ENCODE assay signal across 8 cellular contexts in the genomic region with DNA sequence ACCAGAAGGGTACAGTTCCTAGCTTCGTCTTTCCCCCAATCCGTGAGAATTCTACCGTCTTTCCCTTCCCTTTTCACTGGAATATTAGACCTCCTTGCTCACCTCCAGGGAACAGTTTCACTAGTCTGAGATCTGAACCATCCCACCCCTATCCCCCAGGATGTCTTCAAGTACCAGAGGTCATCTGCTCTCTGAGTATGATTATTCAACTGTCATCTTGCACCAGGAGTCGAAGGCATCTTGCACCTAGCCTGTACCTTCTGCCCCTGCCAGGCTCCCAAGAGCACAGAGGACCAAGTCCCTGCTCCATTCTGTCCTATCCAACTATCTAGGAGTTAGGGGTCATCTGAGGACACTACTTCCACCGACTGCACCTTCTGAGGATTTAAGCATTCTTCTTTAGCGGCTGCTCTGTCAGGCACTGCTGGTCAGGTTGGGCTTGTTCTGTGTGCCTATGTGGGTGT. TPM values are rescaled to one million over a fixed set of nuclear protein-coding genes. Genes with fewer than 3 reads are reported as not detected.
DNase-seq lines count a peak whose midpoint lies in the region; ATAC-seq and TF ChIP-seq lines count a peak whose summit lies in the region.

No MANE protein-coding gene starts in this region.

- H3K27ac Mint-ChIP-seq in activated T-cell treated with anti-CD3 and anti-CD28 coated beads, Interleukin-2, amount 50 U/mL, for 24 hours = peak overlapping the region; percentile 89
- H3K27ac Mint-ChIP-seq in activated T-helper 1 cell treated with anti-CD3 and anti-CD28 coated beads, Interleukin-12 subunit alpha, Interleukin-12 subunit beta, Interleukin-2, Interleukin-4 antibody, amounts not matched to agents 30 ng/mL and 10 ng/mL and 1 ng/mL, durations not matched to agents 14 hours and 24 hours and 36 hours = peak overlapping the region; percentile 73

- H3K27me3 ChIP-seq in iPS-18a (ENCODE audit: control insufficient read depth, insufficient read depth, low read length) (peaks cover 7% of the 10 kb centered on the region), stomach (no peaks in the 10 kb centered on the region)

- peaks cover 11% of the 10 kb centered on the region for H3K36me3 Mint-ChIP-seq in activated T-cell treated with anti-CD3 and anti-CD28 coated beads, Interleukin-2, amount 50 U/mL, for 24 hours (ENCODE audit: low read depth)
- H3K36me3 Mint-ChIP-seq in activated T-helper 1 cell treated with anti-CD3 and anti-CD28 coated beads, Interleukin-12 subunit alpha, Interleukin-12 subunit beta, Interleukin-2, Interleukin-4 antibody, amounts not matched to agents 30 ng/mL and 10 ng/mL and 1 ng/mL, durations not matched to agents 14 hours and 24 hours and 36 hours (ENCODE audit: low read depth) = peaks cover 2% of the 10 kb centered on the region

- intact Hi-C loops in activated T-helper 1 cell treated with anti-CD3 and anti-CD28 coated beads, Interleukin-12 subunit alpha, Interleukin-12 subunit beta, Interleukin-2, Interleukin-4 antibody, amounts not matched to agents 30 ng/mL and 10 ng/mL and 1 ng/mL, durations not matched to agents 14 hours and 24 hours and 36 hours (cut with micrococcal nuclease) = loop anchor here (2.0 to 5.0 kb wide), 2 partner anchors 481 to 961 kb away; partner anchors contain the start of genes AAMDC, GVQW3, RSF1 and THAP12
- intact Hi-C loops in stomach (cut with DNase I; ENCODE audit: low total_unique reads) = no loop called here

- H3K9me3 ChIP-seq in iPS-18a (ENCODE audit: control insufficient read depth, low read depth, low read length) = no peaks in the 10 kb centered on the region
- no peaks in the 10 kb centered on the region for H3K9me3 ChIP-seq in stomach

- H3K9me3 Mint-ChIP-seq in activated T-cell treated with anti-CD3 and anti-CD28 coated beads, Interleukin-2, amount 50 U/mL, for 24 hours = no peaks in the 10 kb centered on the region
- H3K9me3 Mint-ChIP-seq in activated T-helper 1 cell treated with anti-CD3 and anti-CD28 coated beads, Interleukin-12 subunit alpha, Interleukin-12 subunit beta, Interleukin-2, Interleukin-4 antibody, amounts not matched to agents 30 ng/mL and 10 ng/mL and 1 ng/mL, durations not matched to agents 14 hours and 24 hours and 36 hours = no peaks in the 10 kb centered on the region

- 14 to 34% (median 22%) methylated on average over 6 of the region's 6 CpGs for WGBS in stomach, 5 donors

- H3K36me3 ChIP-seq in iPS-18a (ENCODE audit: control insufficient read depth, low read depth, low read length) = no peaks in the 10 kb centered on the region
- no peaks in the 10 kb centered on the region for H3K36me3 ChIP-seq in stomach

- no peak for TF ChIP-seq CTCF in stomach (IDR thresholded peaks at IDR 0.05)

- peak; percentile 34 for DNase-seq in activated T-cell treated with anti-CD3 and anti-CD28 coated beads, Interleukin-2, amount 50 U/mL, for 24 hours
- DNase-seq in activated T-cell treated with anti-CD3 and anti-CD28 coated beads for 4 hours (no peak), stomach (no peak), mucosa of gallbladder (ENCODE audit: low spot score) (no peak)
- DNase-seq in activated T-helper 1 cell treated with anti-CD3 and anti-CD28 coated beads, Interleukin-12 subunit alpha, Interleukin-12 subunit beta, Interleukin-2, Interleukin-4 antibody, amounts not matched to agents 30 ng/mL and 10 ng/mL and 1 ng/mL, durations not matched to agents 14 hours and 24 hours and 36 hours (ENCODE audit: low spot score) = no peak

- no peak for TF ChIP-seq POLR2A in stomach (IDR thresholded peaks at IDR 0.05)

- H3K4me1 Mint-ChIP-seq in activated T-cell treated with anti-CD3 and anti-CD28 coated beads, Interleukin-2, amount 50 U/mL, for 24 hours (ENCODE audit: low read depth) = peaks cover 33% of the 10 kb centered on the region
- H3K4me1 Mint-ChIP-seq in activated T-helper 1 cell treated with anti-CD3 and anti-CD28 coated beads, Interleukin-12 subunit alpha, Interleukin-12 subunit beta, Interleukin-2, Interleukin-4 antibody, amounts not matched to agents 30 ng/mL and 10 ng/mL and 1 ng/mL, durations not matched to agents 14 hours and 24 hours and 36 hours (ENCODE audit: low read depth) = peaks cover 33% of the 10 kb centered on the region

- H3K4me1 ChIP-seq in iPS-18a (ENCODE audit: control insufficient read depth, low read depth, low read length) = peaks cover 13% of the 10 kb centered on the region
- peaks cover 10 to 45% (median 13%) of the 10 kb centered on the region in 4 donors for H3K4me1 ChIP-seq in stomach

- TF ChIP-seq EP300 in stomach (IDR thresholded peaks at IDR 0.05) = no peak

- H3K4me3 ChIP-seq in iPS-18a (ENCODE audit: low read length) (peak overlapping the region; percentile 88), stomach (peak overlapping the region; percentile 65 to 89 (median 73))

- no peaks in the 10 kb centered on the region for H3K27me3 Mint-ChIP-seq in activated T-cell treated with anti-CD3 and anti-CD28 coated beads, Interleukin-2, amount 50 U/mL, for 24 hours
- peaks cover 2% of the 10 kb centered on the region for H3K27me3 Mint-ChIP-seq in activated T-helper 1 cell treated with anti-CD3 and anti-CD28 coated beads, Interleukin-12 subunit alpha, Interleukin-12 subunit beta, Interleukin-2, Interleukin-4 antibody, amounts not matched to agents 30 ng/mL and 10 ng/mL and 1 ng/mL, durations not matched to agents 14 hours and 24 hours and 36 hours (ENCODE audit: insufficient read depth)

- ATAC-seq in GM18861 (IDR thresholded peaks at IDR 0.05; ENCODE audit: unreplicated experiment) (no peak), HG03025 (IDR thresholded peaks at IDR 0.05; ENCODE audit: low FRiP score, unreplicated experiment) (no peak)

- H3K9ac ChIP-seq in iPS-18a (ENCODE audit: low read length) = peak overlapping the region; percentile 79

- no peak overlapping the region for H3K27ac ChIP-seq in iPS-18a (ENCODE audit: low read length)
- peak overlapping the region; percentile 81 to 94 (median 89) for H3K27ac ChIP-seq in stomach

- peak overlapping the region; percentile 89 for H3K4me3 Mint-ChIP-seq in activated T-cell treated with anti-CD3 and anti-CD28 coated beads, Interleukin-2, amount 50 U/mL, for 24 hours
- H3K4me3 Mint-ChIP-seq in activated T-helper 1 cell treated with anti-CD3 and anti-CD28 coated beads, Interleukin-12 subunit alpha, Interleukin-12 subunit beta, Interleukin-2, Interleukin-4 antibody, amounts not matched to agents 30 ng/mL and 10 ng/mL and 1 ng/mL, durations not matched to agents 14 hours and 24 hours and 36 hours = peak overlapping the region; percentile 90

RNA-seq across cellular contexts. Expression of gene ACER3, which starts 0.8 kb away (rescaled TPM):
- total RNA-seq in activated T-helper 1 cell treated with anti-CD3 and anti-CD28 coated beads, Interleukin-12 subunit alpha, Interleukin-12 subunit beta, Interleukin-2, Interleukin-4 antibody, amounts not matched to agents 30 ng/mL and 10 ng/mL and 1 ng/mL, durations not matched to agents 14 hours and 24 hours and 36 hours = 9.9 and 12.2 TPM in 2 replicates
- total RNA-seq in stomach (10 to 100 TPM in 3 of 5 donors, 1 to 10 TPM in 2; 4.7 to 25.9 (median 20.4) TPM), mucosa of gallbladder (23.5 TPM)
- polyA plus RNA-seq in stomach = 1 to 10 TPM; 2.1 to 7.9 (median 3.0) TPM
